Comparison of ENCODE assay signal across 8 cellular contexts in the genomic region with DNA sequence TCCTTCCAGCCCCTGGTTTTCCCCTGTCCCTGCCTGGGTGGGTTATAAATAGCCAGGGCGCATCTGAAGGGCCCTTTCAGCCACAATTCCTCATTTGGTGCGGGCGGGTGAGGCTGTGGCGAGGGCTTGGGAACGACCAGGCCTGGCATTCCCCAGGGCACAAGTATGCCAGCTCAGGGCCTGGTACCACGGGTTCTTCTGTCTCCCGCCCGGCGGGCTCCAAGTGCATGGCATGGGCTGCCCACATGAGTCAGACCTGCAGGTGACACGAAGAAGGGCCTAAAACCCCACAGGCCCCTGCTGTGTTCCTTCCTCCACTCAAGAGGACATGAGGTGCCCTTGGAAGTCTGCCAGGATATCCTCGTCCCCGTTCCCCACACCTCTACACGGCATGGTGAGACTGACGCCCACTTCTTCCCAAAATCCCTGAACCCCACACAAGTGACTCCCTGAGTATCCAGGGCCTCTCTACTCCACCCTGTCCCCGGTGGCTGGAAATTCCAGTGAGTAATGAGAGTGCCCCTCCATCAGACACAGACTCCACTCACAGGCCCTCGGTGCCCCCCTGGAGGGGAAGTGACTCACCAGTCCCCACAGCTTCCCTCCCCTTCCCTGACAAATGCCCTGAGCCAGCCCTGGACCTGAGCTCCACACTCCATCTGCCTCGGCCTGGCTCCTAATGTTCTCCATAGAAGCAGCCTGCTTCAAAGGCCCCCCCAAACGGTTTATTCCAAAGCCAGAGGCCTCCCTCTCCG.
DNase-seq lines count a peak whose midpoint lies in the region; ATAC-seq, FAIRE-seq and TF ChIP-seq lines count a peak whose summit lies in the region.

No MANE protein-coding gene starts in this region.

- H3K36me3 Mint-ChIP-seq in dendritic cell treated with granulocyte-macrophage colony-stimulating factor and Interleukin-4, amounts not matched to agents 40 ng/mL and 50 ng/mL, for 4 days (ENCODE audit: low read depth) = peaks cover 51% of the 10 kb centered on the region
- no peaks in the 10 kb centered on the region for H3K36me3 Mint-ChIP-seq in type B pancreatic cell

- ATAC-seq in GM18909 (IDR thresholded peaks at IDR 0.05; ENCODE audit: poor library complexity, unreplicated experiment) = no peak

- H3K4me1 Mint-ChIP-seq in dendritic cell treated with granulocyte-macrophage colony-stimulating factor and Interleukin-4, amounts not matched to agents 40 ng/mL and 50 ng/mL, for 4 days (ENCODE audit: low read depth) = peaks cover 81% of the 10 kb centered on the region
- peaks cover 34% of the 10 kb centered on the region for H3K4me1 Mint-ChIP-seq in type B pancreatic cell (ENCODE audit: unreplicated experiment)

- no peaks in the 10 kb centered on the region for H3K27me3 Mint-ChIP-seq in dendritic cell treated with granulocyte-macrophage colony-stimulating factor and Interleukin-4, amounts not matched to agents 40 ng/mL and 50 ng/mL, for 4 days
- H3K27me3 Mint-ChIP-seq in type B pancreatic cell = no peaks in the 10 kb centered on the region

- peak; percentile 85 for FAIRE-seq in RCC 7860 (lab: Jason Lieb, UNC)

- TF ChIP-seq CTCF in type B pancreatic cell (conservative IDR thresholded peaks at IDR 0.05) = no peak

- H3K4me3 Mint-ChIP-seq in dendritic cell treated with granulocyte-macrophage colony-stimulating factor and Interleukin-4, amounts not matched to agents 40 ng/mL and 50 ng/mL, for 4 days = peak overlapping the region; percentile 69
- H3K4me3 Mint-ChIP-seq in type B pancreatic cell = peak overlapping the region; percentile 78

- no peaks in the 10 kb centered on the region for H3K9me3 Mint-ChIP-seq in dendritic cell treated with granulocyte-macrophage colony-stimulating factor and Interleukin-4, amounts not matched to agents 40 ng/mL and 50 ng/mL, for 4 days
- H3K9me3 Mint-ChIP-seq in type B pancreatic cell = no peaks in the 10 kb centered on the region

- intact Hi-C loops in dendritic cell treated with granulocyte-macrophage colony-stimulating factor and Interleukin-4, amounts not matched to agents 40 ng/mL and 50 ng/mL, for 4 days (cut with micrococcal nuclease) = no loop called here

- DNase-seq in activated naive CD4-positive, alpha-beta T cell treated with Interleukin-2 at 50 U/mL for 16 hours = peak; percentile 10
- DNase-seq in activated naive CD4-positive, alpha-beta T cell treated with anti-CD3 and anti-CD28 coated beads, Interleukin-2, amount 50 U/mL, for 16 hours = no peak
- DNase-seq in RCC 7860 (ENCODE audit: low spot score) (peak; percentile 91), mesenteric fat pad (ENCODE audit: low spot score) (peak; percentile 91), type B pancreatic cell (ENCODE audit: extremely low spot score, unreplicated experiment) (no peak), NCI-H524 treated with DMSO at 0.1 percent for 48 hours (lab: John Stamatoyannopoulos, UW) (no peak)

- peak overlapping the region; percentile 97 for H3K27ac Mint-ChIP-seq in dendritic cell treated with granulocyte-macrophage colony-stimulating factor and Interleukin-4, amounts not matched to agents 40 ng/mL and 50 ng/mL, for 4 days
- H3K27ac Mint-ChIP-seq in type B pancreatic cell = peak overlapping the region; percentile 65

Comparison
In these comparisons a context has a peak if more than half of its experiments do, and no peak if none do; other contexts are left out.
1. DNase-seq: peak in activated naive CD4-positive, alpha-beta T cell treated with Interleukin-2 at 50 U/mL for 16 hours (single experiment), RCC 7860 (single experiment) and mesenteric fat pad (single experiment); none in activated naive CD4-positive, alpha-beta T cell treated with anti-CD3 and anti-CD28 coated beads, Interleukin-2, amount 50 U/mL, for 16 hours (single experiment), type B pancreatic cell (single experiment) and NCI-H524 treated with DMSO at 0.1 percent for 48 hours (single experiment).